ENCODE assay signal across 24 cellular contexts in the genomic region with DNA sequence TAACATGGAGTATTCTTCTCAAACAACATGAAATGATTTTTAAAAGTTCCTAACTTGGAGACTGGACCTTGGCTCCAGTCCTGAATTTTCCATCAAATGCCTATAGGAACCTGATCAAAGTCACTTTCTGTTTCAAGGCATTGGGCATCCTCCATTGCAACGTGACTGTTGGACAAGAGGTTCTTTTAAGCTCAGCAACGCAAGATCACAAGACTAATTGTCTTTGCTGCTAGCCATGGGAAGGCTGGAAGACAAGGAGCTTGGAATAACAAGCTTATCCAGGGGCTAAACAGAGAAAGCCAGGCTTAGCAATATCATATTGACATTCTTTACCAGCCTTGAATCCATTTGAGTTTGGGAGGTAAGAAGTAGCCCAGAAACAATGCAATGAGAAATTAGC. TPM values are rescaled to one million over a fixed set of nuclear protein-coding genes. Genes with fewer than 3 reads are reported as not detected.
DNase-seq lines count a peak whose midpoint lies in the region; TF ChIP-seq lines count a peak whose summit lies in the region.
"Had no signal": no experiment of that assay in that cellular context is flagged by ENCODE, and none has a peak within 500 bp of the region (broad histone marks: within the 10 kb centered on the region; RNA-seq: fewer than 3 reads in every experiment).

No MANE protein-coding gene starts in this region.

- no peaks in the 10 kb centered on the region for H3K9me3 Mint-ChIP-seq in neural progenitor cell
- H3K9me3 Mint-ChIP-seq in activated CD4-positive, alpha-beta memory T cell treated with anti-CD3 and anti-CD28 coated beads, Interleukin-2, amount 10 ng/mL, durations not matched to agents 7 days and 5 days: no peaks in the 10 kb centered on the region
- H3K9me3 Mint-ChIP-seq: CD14-positive monocyte; CD4-positive, alpha-beta T cell; CD8-positive, alpha-beta memory T cell; GM23338; H9 had no signal

- no peak overlapping the region for H3K4me3 Mint-ChIP-seq in neural progenitor cell
- H3K4me3 Mint-ChIP-seq in activated CD4-positive, alpha-beta memory T cell treated with anti-CD3 and anti-CD28 coated beads, Interleukin-2, amount 10 ng/mL, durations not matched to agents 7 days and 5 days: no peak overlapping the region
- H3K4me3 Mint-ChIP-seq: CD14-positive monocyte; CD4-positive, alpha-beta T cell; CD8-positive, alpha-beta memory T cell; GM23338; H9 had no signal

- no peak overlapping the region for H3K27ac Mint-ChIP-seq in neural progenitor cell
- no peak overlapping the region for H3K27ac Mint-ChIP-seq in activated CD4-positive, alpha-beta memory T cell treated with anti-CD3 and anti-CD28 coated beads, Interleukin-2, amount 10 ng/mL, durations not matched to agents 7 days and 5 days
- H3K27ac Mint-ChIP-seq: CD14-positive monocyte; CD4-positive, alpha-beta T cell; CD8-positive, alpha-beta memory T cell; GM23338; H9 had no signal

- H3K27me3 ChIP-seq in neural progenitor cell (no peaks in the 10 kb centered on the region), ascending aorta (no peaks in the 10 kb centered on the region)
- H3K27me3 ChIP-seq: BLaER1 treated with 17β-estradiol and CSF1 and Interleukin-3, amounts not matched to agents 10 nM and 100 nM had no signal

- H3K27ac ChIP-seq in neural progenitor cell (no peak overlapping the region), ascending aorta (no peak overlapping the region)
- H3K27ac ChIP-seq: A549; BLaER1 treated with 17β-estradiol and CSF1 and Interleukin-3, amounts not matched to agents 10 nM and 100 nM had no signal

- H3K36me3 ChIP-seq in neural progenitor cell (no peaks in the 10 kb centered on the region), ascending aorta (no peaks in the 10 kb centered on the region)
- H3K36me3 ChIP-seq: BE2C; BLaER1 treated with 17β-estradiol and CSF1 and Interleukin-3, amounts not matched to agents 10 nM and 100 nM had no signal

- CTCF ChIA-PET in activated CD4-positive, alpha-beta memory T cell treated with anti-CD3 and anti-CD28 coated beads, Interleukin-2, amount 10 ng/mL, durations not matched to agents 7 days and 5 days (lab: Charles Lee): no interaction called here

- H3K4me2 ChIP-seq in neural progenitor cell: no peak overlapping the region
- H3K4me2 ChIP-seq: A549; BLaER1 treated with 17β-estradiol and CSF1 and Interleukin-3, amounts not matched to agents 10 nM and 100 nM; GM23338 had no signal

- H3F3A ChIP-seq in neural progenitor cell (ENCODE audit: low read depth): peaks cover 21% of the 10 kb centered on the region

- no peak overlapping the region for H3K4me3 ChIP-seq in neural progenitor cell
- no peak overlapping the region for H3K4me3 ChIP-seq in ascending aorta
- H3K4me3 ChIP-seq: A549; BLaER1 treated with 17β-estradiol and CSF1 and Interleukin-3, amounts not matched to agents 10 nM and 100 nM; GM12878; GM23338 had no signal

- intact Hi-C loops in ascending aorta (cut with DNase I): no loop called here

- H3K79me2 ChIP-seq in neural progenitor cell (ENCODE audit: low read depth): no peaks in the 10 kb centered on the region

- DNase-seq in NCI-H1105 treated with DMSO at 0.1 percent for 48 hours (lab: John Stamatoyannopoulos, UW): peak; percentile 50
- DNase-seq in NCI-H1105 (lab: John Stamatoyannopoulos, UW): no peak
- peak; percentile 63 for DNase-seq in SK-MEL-5 (ENCODE audit: low read depth, low spot score)
- peak; percentile 8 for DNase-seq in neural progenitor cell (ENCODE audit: low spot score)
- no peak for DNase-seq in activated CD4-positive, alpha-beta memory T cell treated with anti-CD3 and anti-CD28 coated beads, Interleukin-2, amount 10 ng/mL, durations not matched to agents 7 days and 5 days
- no peak for DNase-seq in ascending aorta (ENCODE audit: low spot score in 2 of 2)
- DNase-seq: 8988T; ACHN; AML-193; BE2C; Calu3; CD4-positive, alpha-beta T cell; CD8-positive, alpha-beta memory T cell; COR-L47; DMS79; EL; GDM1; H9 had no signal

- H3K4me1 Mint-ChIP-seq in neural progenitor cell: peaks cover 26% of the 10 kb centered on the region
- H3K4me1 Mint-ChIP-seq in activated CD4-positive, alpha-beta memory T cell treated with anti-CD3 and anti-CD28 coated beads, Interleukin-2, amount 10 ng/mL, durations not matched to agents 7 days and 5 days: no peaks in the 10 kb centered on the region
- H3K4me1 Mint-ChIP-seq: CD14-positive monocyte; CD8-positive, alpha-beta memory T cell had no signal

- H2AFZ ChIP-seq in neural progenitor cell (replicated peaks): no peak overlapping the region
- H2AFZ ChIP-seq: GM23338 had no signal

- no peaks in the 10 kb centered on the region for H3K36me3 Mint-ChIP-seq in neural progenitor cell
- no peaks in the 10 kb centered on the region for H3K36me3 Mint-ChIP-seq in activated CD4-positive, alpha-beta memory T cell treated with anti-CD3 and anti-CD28 coated beads, Interleukin-2, amount 10 ng/mL, durations not matched to agents 7 days and 5 days (ENCODE audit: low read depth)
- H3K36me3 Mint-ChIP-seq: CD14-positive monocyte; CD8-positive, alpha-beta memory T cell had no signal

- TF ChIP-seq CTCF in neural progenitor cell (IDR thresholded peaks at IDR 0.05): no peak
- no peak for TF ChIP-seq CTCF in ascending aorta (IDR thresholded peaks at IDR 0.05)

- in situ Hi-C loops in SK-MEL-5 (cut with HindIII; ENCODE audit: low pct_unique_long_range_greater_than_20kb, low sequenced_read_pairs): no loop called here

- peaks cover 40% of the 10 kb centered on the region for H3K4me1 ChIP-seq in neural progenitor cell
- no peaks in the 10 kb centered on the region for H3K4me1 ChIP-seq in ascending aorta
- H3K4me1 ChIP-seq: A549; BE2C; BLaER1 treated with 17β-estradiol and CSF1 and Interleukin-3, amounts not matched to agents 10 nM and 100 nM had no signal

- POLR2A ChIA-PET in activated CD4-positive, alpha-beta memory T cell treated with anti-CD3 and anti-CD28 coated beads, Interleukin-2, amount 10 ng/mL, durations not matched to agents 7 days and 5 days (lab: Charles Lee): no interaction called here

- no peak overlapping the region for H3K9ac ChIP-seq in neural progenitor cell
- H3K9ac ChIP-seq: BLaER1 treated with 17β-estradiol and CSF1 and Interleukin-3, amounts not matched to agents 10 nM and 100 nM had no signal

- peaks cover 9% of the 10 kb centered on the region for H3K27me3 Mint-ChIP-seq in neural progenitor cell (ENCODE audit: insufficient read depth, low read depth)
- H3K27me3 Mint-ChIP-seq in activated CD4-positive, alpha-beta memory T cell treated with anti-CD3 and anti-CD28 coated beads, Interleukin-2, amount 10 ng/mL, durations not matched to agents 7 days and 5 days: peaks cover 23% of the 10 kb centered on the region

- no peaks in the 10 kb centered on the region for H4K20me1 ChIP-seq in neural progenitor cell (ENCODE audit: low read depth)
- H4K20me1 ChIP-seq: BLaER1 treated with 17β-estradiol and CSF1 and Interleukin-3, amounts not matched to agents 10 nM and 100 nM had no signal

- H3K9me3 ChIP-seq in neural progenitor cell (ENCODE audit: low read depth): no peaks in the 10 kb centered on the region
- H3K9me3 ChIP-seq in ascending aorta: no peaks in the 10 kb centered on the region
- H3K9me3 ChIP-seq: A549; BE2C; BLaER1 treated with 17β-estradiol and CSF1 and Interleukin-3, amounts not matched to agents 10 nM and 100 nM had no signal

RNA-seq across cellular contexts. Expression of a gene that starts 48.3 kb away (rescaled TPM):
- not detected in 2 replicates for total RNA-seq in SK-MEL-5 (2014; rRNA removed; shearing (Covaris generic))
- polyA plus RNA-seq in SK-MEL-5 (2015; cell fraction: cytosol; rRNA removed): not detected in 2 replicates
- polyA plus RNA-seq in SK-MEL-5 (2015; cell fraction: nucleus; rRNA removed): not detected in 2 replicates
- not detected in 2 replicates for total RNA-seq in neural progenitor cell (ENCODE audit: low replicate concordance)
- total RNA-seq in activated CD4-positive, alpha-beta memory T cell treated with anti-CD3 and anti-CD28 coated beads, Interleukin-2, amount 10 ng/mL, durations not matched to agents 7 days and 5 days: not detected
- not detected for total RNA-seq in ascending aorta
- total RNA-seq: Calu3; CD4-positive, alpha-beta T cell; CD8-positive, alpha-beta memory T cell; GM23338; H4; H9 had no signal
- polyA plus RNA-seq: A549; CD14-positive monocyte; CD8-positive, alpha-beta memory T cell had no signal

Comparison
In these comparisons a context has a peak if more than half of its experiments do, and no peak if none do; other contexts are left out.
1. DNase-seq: peak in NCI-H1105 treated with DMSO at 0.1 percent for 48 hours (single experiment), SK-MEL-5 (single experiment) and neural progenitor cell (single experiment); none in NCI-H1105 (single experiment), activated CD4-positive, alpha-beta memory T cell treated with anti-CD3 and anti-CD28 coated beads, Interleukin-2, amount 10 ng/mL, durations not matched to agents 7 days and 5 days (single experiment) and ascending aorta (0 of 2).